Comparison of ENCODE assay signal across 24 cellular contexts in genomic region chr7:35720032-35720431, GRCh38.
"Had no signal": no experiment of that assay in that cellular context is flagged by ENCODE, and none has a peak within 500 bp of the region (broad histone marks: within the 10 kb centered on the region; RNA-seq: fewer than 3 reads in every experiment).

No MANE protein-coding gene starts in this region.

- H3K9me3 ChIP-seq: adrenal gland, heart left ventricle, left ventricle myocardium inferior, right lobe of liver, stomach, testis, uterus had no signal

- H3K27ac ChIP-seq: adrenal gland, brain microvascular endothelial cell, left ventricle myocardium inferior, right lobe of liver, stomach, testis, uterus had no signal

- H3K36me3 ChIP-seq: adrenal gland, brain microvascular endothelial cell, heart left ventricle, left ventricle myocardium inferior, right lobe of liver, stomach, uterus had no signal

- DNase-seq: activated CD4-positive, alpha-beta T cell treated with anti-CD3 and anti-CD28 coated beads for 48 hours; activated CD4-positive, alpha-beta T cell treated with anti-CD3 and anti-CD28 coated beads, Interleukin-2, amount 50 U/mL, for 48 hours; activated CD8-positive, alpha-beta memory T cell treated with anti-CD3 and anti-CD28 coated beads for 24 hours; activated effector memory CD4-positive, alpha-beta T cell treated with anti-CD3 and anti-CD28 coated beads, Interleukin-2, amount 50 U/mL, for 16 hours; activated naive CD4-positive, alpha-beta T cell treated with anti-CD3 and anti-CD28 coated beads for 36 hours; activated naive CD8-positive, alpha-beta T cell treated with anti-CD3 and anti-CD28 coated beads for 36 hours; adrenal gland; brain microvascular endothelial cell; endodermal cell; foreskin fibroblast; heart left ventricle; left ventricle myocardium inferior; mesendoderm; posterior cingulate gyrus; right lobe of liver; stimulated activated CD4-positive, alpha-beta T cell treated with anti-CD3 and anti-CD28 coated beads, Interleukin-4, amount 100 ng/mL, for 24 hours; stomach; testis; uterus had no signal

- H3K4me3 Mint-ChIP-seq: activated naive CD4-positive, alpha-beta T cell treated with anti-CD3 and anti-CD28 coated beads for 36 hours; activated naive CD8-positive, alpha-beta T cell treated with anti-CD3 and anti-CD28 coated beads for 36 hours; endodermal cell; natural killer cell treated with Interleukin-12 subunit alpha and Interleukin-12 subunit beta and Interleukin-15 and Interleukin-18, amount 100 ng/mL, for 72 hours; stimulated activated effector memory CD8-positive, alpha-beta T cell treated with anti-CD3 and anti-CD28 coated beads, Interleukin-12 subunit alpha, Interleukin-12 subunit beta, amount 100 ng/mL, for 72 hours; type B pancreatic cell had no signal

- H3K27ac Mint-ChIP-seq: activated naive CD4-positive, alpha-beta T cell treated with anti-CD3 and anti-CD28 coated beads for 36 hours; activated naive CD8-positive, alpha-beta T cell treated with anti-CD3 and anti-CD28 coated beads for 36 hours; endodermal cell; natural killer cell treated with Interleukin-12 subunit alpha and Interleukin-12 subunit beta and Interleukin-15 and Interleukin-18, amount 100 ng/mL, for 72 hours; stimulated activated effector memory CD8-positive, alpha-beta T cell treated with anti-CD3 and anti-CD28 coated beads, Interleukin-12 subunit alpha, Interleukin-12 subunit beta, amount 100 ng/mL, for 72 hours; type B pancreatic cell had no signal

- H3K4me3 ChIP-seq: adrenal gland, heart left ventricle, left ventricle myocardium inferior, lung, right lobe of liver, stomach, testis, uterus had no signal

- H3K9me3 Mint-ChIP-seq: endodermal cell; stimulated activated effector memory CD8-positive, alpha-beta T cell treated with anti-CD3 and anti-CD28 coated beads, Interleukin-12 subunit alpha, Interleukin-12 subunit beta, amount 100 ng/mL, for 72 hours had no signal

- H3K27me3 Mint-ChIP-seq: activated naive CD8-positive, alpha-beta T cell treated with anti-CD3 and anti-CD28 coated beads for 36 hours; natural killer cell treated with Interleukin-12 subunit alpha and Interleukin-12 subunit beta and Interleukin-15 and Interleukin-18, amount 100 ng/mL, for 72 hours; type B pancreatic cell had no signal

- H3K27me3 ChIP-seq: adrenal gland, brain microvascular endothelial cell, heart left ventricle, right lobe of liver, stomach, testis, uterus had no signal

- H3K4me1 Mint-ChIP-seq: endodermal cell had no signal

- H3K4me1 ChIP-seq: adrenal gland, right lobe of liver, testis, uterus had no signal

- ATAC-seq: esophagus mucosa; heart left ventricle; natural killer cell treated with Interleukin-12 subunit alpha and Interleukin-12 subunit beta and Interleukin-15 and Interleukin-18, amount 100 ng/mL, for 72 hours; stimulated activated effector memory CD8-positive, alpha-beta T cell treated with anti-CD3 and anti-CD28 coated beads, Interleukin-12 subunit alpha, Interleukin-12 subunit beta, amount 100 ng/mL, for 72 hours had no signal

- H3K36me3 Mint-ChIP-seq: natural killer cell treated with Interleukin-12 subunit alpha and Interleukin-12 subunit beta and Interleukin-15 and Interleukin-18, amount 100 ng/mL, for 72 hours; type B pancreatic cell had no signal
